ENCODE assay signal across 1 cellular context in the genomic region with DNA sequence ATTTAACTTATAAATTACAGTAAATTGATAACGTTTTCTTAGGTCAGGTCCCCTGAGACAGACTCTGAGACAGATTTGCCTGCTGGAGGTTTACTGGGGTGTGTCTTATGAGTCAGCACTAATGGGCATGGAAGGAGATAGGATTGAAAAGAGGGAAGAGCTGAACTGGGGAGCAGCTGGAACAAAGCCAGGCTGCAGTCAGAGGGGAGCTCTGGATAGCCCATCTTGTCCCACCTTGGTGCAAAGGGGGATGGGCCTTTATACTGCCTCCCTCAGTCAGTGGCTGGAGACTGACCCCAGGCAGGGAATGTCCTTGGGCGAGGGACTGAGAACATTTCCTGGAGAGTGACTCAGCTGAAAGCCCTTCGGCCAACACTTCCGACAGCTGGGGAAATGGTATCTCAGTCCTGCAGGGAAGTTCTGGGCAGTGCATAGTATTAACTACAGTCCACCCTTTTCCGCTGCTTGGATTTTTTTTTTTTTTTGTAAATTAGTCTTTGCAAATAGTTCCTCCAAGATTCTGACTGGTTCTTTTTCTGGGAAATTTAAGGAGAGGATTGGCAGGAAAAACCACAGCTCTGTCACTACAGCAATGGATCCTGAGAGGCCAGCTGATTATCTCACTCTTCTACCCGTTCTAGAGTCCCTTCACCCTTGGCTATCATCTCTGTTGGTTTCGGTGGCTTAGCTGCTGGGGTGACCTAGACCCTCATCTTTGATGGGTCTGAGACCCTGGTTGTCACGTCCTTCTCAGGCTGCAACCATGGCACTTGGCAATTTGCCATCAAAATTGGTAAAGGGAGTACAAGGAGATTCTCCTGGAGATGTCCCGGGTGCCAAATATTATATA.
TF ChIP-seq lines count a peak whose summit lies in the region.

No MANE protein-coding gene starts in this region.

TF ChIP-seq in K562, 482 proteins besides CTCF, POLR2A, EP300 and RAD21 (continued from another document and continues in another):
- TF ChIP-seq, protein P1, sequence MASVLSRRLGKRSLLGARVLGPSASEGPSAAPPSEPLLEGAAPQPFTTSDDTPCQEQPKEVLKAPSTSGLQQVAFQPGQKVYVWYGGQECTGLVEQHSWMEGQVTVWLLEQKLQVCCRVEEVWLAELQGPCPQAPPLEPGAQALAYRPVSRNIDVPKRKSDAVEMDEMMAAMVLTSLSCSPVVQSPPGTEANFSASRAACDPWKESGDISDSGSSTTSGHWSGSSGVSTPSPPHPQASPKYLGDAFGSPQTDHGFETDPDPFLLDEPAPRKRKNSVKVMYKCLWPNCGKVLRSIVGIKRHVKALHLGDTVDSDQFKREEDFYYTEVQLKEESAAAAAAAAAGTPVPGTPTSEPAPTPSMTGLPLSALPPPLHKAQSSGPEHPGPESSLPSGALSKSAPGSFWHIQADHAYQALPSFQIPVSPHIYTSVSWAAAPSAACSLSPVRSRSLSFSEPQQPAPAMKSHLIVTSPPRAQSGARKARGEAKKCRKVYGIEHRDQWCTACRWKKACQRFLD (CRISPR knock-in tag; IDR thresholded peaks at IDR 0.05) = peak; percentile 90
- TF ChIP-seq NFE2L1 (tag; IDR thresholded peaks at IDR 0.05; ENCODE audit: borderline replicate concordance, low read depth) (peak; percentile 92), SMARCA5 (IDR thresholded peaks at IDR 0.05) (no peak), POLR2H (tag; IDR thresholded peaks at IDR 0.05; ENCODE audit: low read depth) (peak; percentile 22; the same call in 1 of the 2 replicates), DDX20 (tag; IDR thresholded peaks at IDR 0.05; ENCODE audit: low read depth) (no peak), E2F4 (CRISPR knock-in tag; IDR thresholded peaks at IDR 0.05; ENCODE audit: low read depth) (no peak), SMAD1 (IDR thresholded peaks at IDR 0.05; ENCODE audit: low read depth, low read length, partially characterized antibody) (no peak), ZNF518B (CRISPR knock-in tag; IDR thresholded peaks at IDR 0.05) (no peak), MTA3 (IDR thresholded peaks at IDR 0.05; ENCODE audit: borderline replicate concordance) (peak; percentile 95), KLF13 (tag; IDR thresholded peaks at IDR 0.05; ENCODE audit: borderline replicate concordance, low read depth) (peak; percentile 48; the same call in 1 of the 2 replicates), ZNF184 (CRISPR knock-in tag; IDR thresholded peaks at IDR 0.05) (no peak), DMBX1 (CRISPR knock-in tag; IDR thresholded peaks at IDR 0.05; ENCODE audit: borderline replicate concordance) (peak; percentile 57; the same call in 1 of the 2 replicates), STAG1 (CRISPR knock-in tag; IDR thresholded peaks at IDR 0.05; ENCODE audit: borderline replicate concordance) (no peak), RB1 (IDR thresholded peaks at IDR 0.05; ENCODE audit: low read depth) (peak; percentile 66), NUFIP1 (IDR thresholded peaks at IDR 0.05; ENCODE audit: partially characterized antibody) (no peak), FOXP1 (CRISPR knock-in tag; IDR thresholded peaks at IDR 0.05) (no peak), CHAMP1 (IDR thresholded peaks at IDR 0.05) (peak; percentile 76; the same call in 1 of the 2 replicates), JUND (IDR thresholded peaks at IDR 0.05; ENCODE audit: borderline replicate concordance, low read depth, low read length) (peak; percentile 90), JUND (tag; IDR thresholded peaks at IDR 0.05; ENCODE audit: borderline replicate concordance, low read depth, low read length) (peak; percentile 89; the same call in 2 of the 3 replicates), SPI1 (IDR thresholded peaks at IDR 0.05; ENCODE audit: borderline replicate concordance, low read depth, low read length) (peak; percentile 74), NR2C2 (CRISPR knock-in tag; IDR thresholded peaks at IDR 0.05) (no peak), NR2C2 (tag; IDR thresholded peaks at IDR 0.05) (peak; percentile 80), PBX2 (CRISPR knock-in tag; IDR thresholded peaks at IDR 0.05; ENCODE audit: low read depth) (no peak), PBX2 (tag; conservative IDR thresholded peaks at IDR 0.05; ENCODE audit: low read depth) (0 out of 2 replicates have a peak, but pooled peaks have one; percentile 27), MXI1 (IDR thresholded peaks at IDR 0.05; ENCODE audit: low read depth, low read length) (0 out of 2 replicates have a peak, but pooled peaks have one; percentile 31), ZNF778 (CRISPR knock-in tag; IDR thresholded peaks at IDR 0.05) (no peak), POLR3G (IDR thresholded peaks at IDR 0.05; ENCODE audit: extremely low read depth, insufficient read length, insufficient replicate concordance) (no peak), BHLHE40 (IDR thresholded peaks at IDR 0.05; ENCODE audit: low read length) (no peak), DPF2 (IDR thresholded peaks at IDR 0.05) (peak; percentile 99), EP400 (IDR thresholded peaks at IDR 0.05) (peak; percentile 87), POLR2AphosphoS2 (IDR thresholded peaks at IDR 0.05; ENCODE audit: low read length) (no peak)
- TF ChIP-seq, protein P2, sequence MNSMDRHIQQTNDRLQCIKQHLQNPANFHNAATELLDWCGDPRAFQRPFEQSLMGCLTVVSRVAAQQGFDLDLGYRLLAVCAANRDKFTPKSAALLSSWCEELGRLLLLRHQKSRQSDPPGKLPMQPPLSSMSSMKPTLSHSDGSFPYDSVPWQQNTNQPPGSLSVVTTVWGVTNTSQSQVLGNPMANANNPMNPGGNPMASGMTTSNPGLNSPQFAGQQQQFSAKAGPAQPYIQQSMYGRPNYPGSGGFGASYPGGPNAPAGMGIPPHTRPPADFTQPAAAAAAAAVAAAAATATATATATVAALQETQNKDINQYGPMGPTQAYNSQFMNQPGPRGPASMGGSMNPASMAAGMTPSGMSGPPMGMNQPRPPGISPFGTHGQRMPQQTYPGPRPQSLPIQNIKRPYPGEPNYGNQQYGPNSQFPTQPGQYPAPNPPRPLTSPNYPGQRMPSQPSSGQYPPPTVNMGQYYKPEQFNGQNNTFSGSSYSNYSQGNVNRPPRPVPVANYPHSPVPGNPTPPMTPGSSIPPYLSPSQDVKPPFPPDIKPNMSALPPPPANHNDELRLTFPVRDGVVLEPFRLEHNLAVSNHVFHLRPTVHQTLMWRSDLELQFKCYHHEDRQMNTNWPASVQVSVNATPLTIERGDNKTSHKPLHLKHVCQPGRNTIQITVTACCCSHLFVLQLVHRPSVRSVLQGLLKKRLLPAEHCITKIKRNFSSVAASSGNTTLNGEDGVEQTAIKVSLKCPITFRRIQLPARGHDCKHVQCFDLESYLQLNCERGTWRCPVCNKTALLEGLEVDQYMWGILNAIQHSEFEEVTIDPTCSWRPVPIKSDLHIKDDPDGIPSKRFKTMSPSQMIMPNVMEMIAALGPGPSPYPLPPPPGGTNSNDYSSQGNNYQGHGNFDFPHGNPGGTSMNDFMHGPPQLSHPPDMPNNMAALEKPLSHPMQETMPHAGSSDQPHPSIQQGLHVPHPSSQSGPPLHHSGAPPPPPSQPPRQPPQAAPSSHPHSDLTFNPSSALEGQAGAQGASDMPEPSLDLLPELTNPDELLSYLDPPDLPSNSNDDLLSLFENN (IDR thresholded peaks at IDR 0.05; ENCODE audit: low read depth in 2 of 2, low read length in 2 of 2) = peak; percentile 25 to 53; a peak in 2 of 4 replicates
- TF ChIP-seq, protein P3, sequence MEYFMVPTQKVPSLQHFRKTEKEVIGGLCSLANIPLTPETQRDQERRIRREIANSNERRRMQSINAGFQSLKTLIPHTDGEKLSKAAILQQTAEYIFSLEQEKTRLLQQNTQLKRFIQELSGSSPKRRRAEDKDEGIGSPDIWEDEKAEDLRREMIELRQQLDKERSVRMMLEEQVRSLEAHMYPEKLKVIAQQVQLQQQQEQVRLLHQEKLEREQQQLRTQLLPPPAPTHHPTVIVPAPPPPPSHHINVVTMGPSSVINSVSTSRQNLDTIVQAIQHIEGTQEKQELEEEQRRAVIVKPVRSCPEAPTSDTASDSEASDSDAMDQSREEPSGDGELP (CRISPR knock-in tag; IDR thresholded peaks at IDR 0.05; ENCODE audit: borderline replicate concordance) = peak; percentile 99
- TF ChIP-seq, protein P4, sequence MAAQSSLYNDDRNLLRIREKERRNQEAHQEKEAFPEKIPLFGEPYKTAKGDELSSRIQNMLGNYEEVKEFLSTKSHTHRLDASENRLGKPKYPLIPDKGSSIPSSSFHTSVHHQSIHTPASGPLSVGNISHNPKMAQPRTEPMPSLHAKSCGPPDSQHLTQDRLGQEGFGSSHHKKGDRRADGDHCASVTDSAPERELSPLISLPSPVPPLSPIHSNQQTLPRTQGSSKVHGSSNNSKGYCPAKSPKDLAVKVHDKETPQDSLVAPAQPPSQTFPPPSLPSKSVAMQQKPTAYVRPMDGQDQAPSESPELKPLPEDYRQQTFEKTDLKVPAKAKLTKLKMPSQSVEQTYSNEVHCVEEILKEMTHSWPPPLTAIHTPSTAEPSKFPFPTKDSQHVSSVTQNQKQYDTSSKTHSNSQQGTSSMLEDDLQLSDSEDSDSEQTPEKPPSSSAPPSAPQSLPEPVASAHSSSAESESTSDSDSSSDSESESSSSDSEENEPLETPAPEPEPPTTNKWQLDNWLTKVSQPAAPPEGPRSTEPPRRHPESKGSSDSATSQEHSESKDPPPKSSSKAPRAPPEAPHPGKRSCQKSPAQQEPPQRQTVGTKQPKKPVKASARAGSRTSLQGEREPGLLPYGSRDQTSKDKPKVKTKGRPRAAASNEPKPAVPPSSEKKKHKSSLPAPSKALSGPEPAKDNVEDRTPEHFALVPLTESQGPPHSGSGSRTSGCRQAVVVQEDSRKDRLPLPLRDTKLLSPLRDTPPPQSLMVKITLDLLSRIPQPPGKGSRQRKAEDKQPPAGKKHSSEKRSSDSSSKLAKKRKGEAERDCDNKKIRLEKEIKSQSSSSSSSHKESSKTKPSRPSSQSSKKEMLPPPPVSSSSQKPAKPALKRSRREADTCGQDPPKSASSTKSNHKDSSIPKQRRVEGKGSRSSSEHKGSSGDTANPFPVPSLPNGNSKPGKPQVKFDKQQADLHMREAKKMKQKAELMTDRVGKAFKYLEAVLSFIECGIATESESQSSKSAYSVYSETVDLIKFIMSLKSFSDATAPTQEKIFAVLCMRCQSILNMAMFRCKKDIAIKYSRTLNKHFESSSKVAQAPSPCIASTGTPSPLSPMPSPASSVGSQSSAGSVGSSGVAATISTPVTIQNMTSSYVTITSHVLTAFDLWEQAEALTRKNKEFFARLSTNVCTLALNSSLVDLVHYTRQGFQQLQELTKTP (IDR thresholded peaks at IDR 0.05; ENCODE audit: low read depth in 1 of 2, partially characterized antibody in 2 of 2) = peak; percentile 59 to 68
